Comparison of ENCODE assay signal across 9 cellular contexts in the genomic region with DNA sequence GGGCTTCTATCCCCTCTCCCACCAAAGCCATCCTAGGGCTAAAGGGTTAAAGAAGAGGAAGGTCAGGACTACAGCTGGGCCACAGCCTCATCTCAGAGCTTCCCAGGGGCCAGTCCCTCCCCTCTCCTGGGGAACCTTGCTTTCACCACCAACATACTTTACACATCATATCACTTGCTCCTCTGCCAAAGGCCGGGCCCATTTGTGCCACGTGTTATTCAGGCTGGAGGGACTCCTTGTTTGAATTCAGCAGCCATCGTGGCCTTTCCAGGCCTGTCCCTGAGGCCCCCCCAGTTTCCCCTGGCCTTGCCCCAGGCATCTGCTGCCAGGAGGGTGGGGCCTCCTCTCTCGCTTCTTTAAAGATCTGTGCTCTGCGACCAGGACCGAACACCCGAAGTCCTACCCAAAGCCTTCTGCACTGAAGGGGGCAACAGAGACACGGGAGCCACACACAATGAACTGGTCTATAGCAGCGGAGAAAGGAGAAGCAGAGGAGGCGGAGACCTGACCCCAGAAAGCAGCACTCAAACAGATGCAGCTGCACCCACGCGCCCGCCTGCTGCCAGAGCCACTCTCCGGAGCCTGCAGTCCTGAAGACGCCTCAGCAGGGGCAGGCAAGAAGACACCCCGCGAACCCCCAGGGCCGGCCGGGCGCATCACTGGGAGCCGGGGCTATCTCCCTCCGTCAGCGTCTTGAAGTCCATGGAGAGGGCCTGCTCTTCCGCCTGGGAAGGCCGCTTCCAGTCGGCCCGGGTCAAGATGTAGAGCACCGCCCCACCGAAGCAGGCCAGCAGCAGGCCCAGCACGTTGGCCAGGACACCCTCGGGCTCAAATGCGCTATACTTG. TPM values are rescaled to one million over a fixed set of nuclear protein-coding genes. Genes with fewer than 3 reads are reported as not detected.
DNase-seq lines count a peak whose midpoint lies in the region; ATAC-seq and TF ChIP-seq lines count a peak whose summit lies in the region.
"Had no signal": no experiment of that assay in that cellular context is flagged by ENCODE, and none has a peak within 500 bp of the region (broad histone marks: within the 10 kb centered on the region; RNA-seq: fewer than 3 reads in every experiment).

No MANE protein-coding gene starts in this region.

- no peak for TF ChIP-seq CTCF in osteocyte (IDR thresholded peaks at IDR 0.05)

- H3K27ac Mint-ChIP-seq in osteocyte (ENCODE audit: unreplicated experiment) = peak overlapping the region; percentile 79
- H3K27ac Mint-ChIP-seq: memory B cell had no signal

- H3K27ac ChIP-seq in epithelial cell of prostate = peak overlapping the region; percentile 54

- no peaks in the 10 kb centered on the region for H3K9me3 Mint-ChIP-seq in osteocyte (ENCODE audit: unreplicated experiment)
- H3K9me3 Mint-ChIP-seq: memory B cell had no signal

- peaks cover 21% of the 10 kb centered on the region for H3K4me1 Mint-ChIP-seq in osteocyte (ENCODE audit: unreplicated experiment)
- H3K4me1 Mint-ChIP-seq: memory B cell had no signal

- no peaks in the 10 kb centered on the region for H3K27me3 Mint-ChIP-seq in osteocyte (ENCODE audit: unreplicated experiment)

- DNase-seq in CD1c-positive myeloid dendritic cell (ENCODE audit: extremely low spot score) = peak; percentile 70
- DNase-seq in RPMI7951 (ENCODE audit: low read depth) = peak; percentile 86
- DNase-seq in epithelial cell of prostate (ENCODE audit: low read depth, low spot score) = no peak
- DNase-seq in osteocyte (ENCODE audit: extremely low spot score, unreplicated experiment) = no peak
- no peak for DNase-seq in foreskin melanocyte

- no peak for ATAC-seq in GM21528 (IDR thresholded peaks at IDR 0.05; ENCODE audit: low FRiP score, unreplicated experiment)
- no peak for ATAC-seq in HG03520 (IDR thresholded peaks at IDR 0.05; ENCODE audit: unreplicated experiment)
- no peak for ATAC-seq in HG03095 (IDR thresholded peaks at IDR 0.05; ENCODE audit: unreplicated experiment)

- no peak overlapping the region for H3K4me3 Mint-ChIP-seq in osteocyte (ENCODE audit: unreplicated experiment)
- H3K4me3 Mint-ChIP-seq: memory B cell had no signal

- H3K36me3 Mint-ChIP-seq in osteocyte (ENCODE audit: unreplicated experiment) = no peaks in the 10 kb centered on the region
- H3K36me3 Mint-ChIP-seq: memory B cell had no signal

RNA-seq across cellular contexts. Expression of a gene that starts 12.1 kb away (rescaled TPM):
- 9.5 and 10.0 TPM in 2 replicates for total RNA-seq in RPMI7951 (2014; rRNA removed; shearing (Covaris generic))
- total RNA-seq in osteocyte = 5.7 and 6.1 TPM in 2 replicates

RNA-seq across cellular contexts. Expression of a gene that starts 42.9 kb away (rescaled TPM):
- total RNA-seq in RPMI7951 (2014; rRNA removed; shearing (Covaris generic)) = 0.68 and 0.72 TPM in 2 replicates
- total RNA-seq in osteocyte = 0.91 and 1.1 TPM in 2 replicates

Comparison
In these comparisons a context has a peak if more than half of its experiments do, and no peak if none do; other contexts are left out.
1. DNase-seq: peak in CD1c-positive myeloid dendritic cell (single experiment) and RPMI7951 (single experiment); none in epithelial cell of prostate (single experiment), osteocyte (single experiment) and foreskin melanocyte (single experiment).